In the genomic region with DNA sequence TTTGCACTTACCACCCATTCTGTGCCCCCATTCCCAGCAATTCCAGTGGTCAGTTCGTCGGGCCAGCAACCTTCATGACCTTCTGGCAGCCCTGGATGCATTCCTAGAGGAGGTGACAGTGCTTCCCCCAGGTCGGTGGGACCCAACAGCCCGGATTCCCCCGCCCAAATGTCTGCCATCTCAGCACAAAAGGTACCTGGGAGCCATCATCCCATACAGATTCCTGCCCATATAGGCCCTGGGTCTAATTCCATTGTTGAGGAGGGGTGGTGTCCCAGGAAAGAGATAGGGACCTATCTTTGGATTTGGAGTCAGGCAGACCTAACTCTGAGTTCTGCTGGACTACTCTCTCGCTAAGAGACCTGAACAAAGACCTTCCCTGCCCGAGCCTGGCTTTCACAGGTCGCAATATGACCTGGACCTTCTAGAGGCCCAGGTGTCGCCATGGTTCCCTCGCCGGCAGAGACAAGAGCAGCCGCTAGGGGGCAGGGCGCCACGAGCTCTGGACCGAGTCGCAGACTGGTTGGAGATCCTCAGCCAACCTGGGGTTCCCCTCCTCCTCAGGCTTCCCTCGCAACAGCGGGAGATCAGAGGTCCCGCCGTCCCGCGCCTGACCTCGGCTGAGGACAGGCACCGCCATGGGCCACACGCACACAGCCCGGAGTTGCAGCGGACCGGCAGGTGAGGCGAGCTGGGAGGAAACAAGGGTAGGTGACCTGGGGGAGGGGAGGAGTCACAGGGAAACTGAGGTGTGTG, we compare ENCODE assay signal across 8 cellular contexts. TPM values are rescaled to one million over a fixed set of nuclear protein-coding genes. Genes with fewer than 3 reads are reported as not detected.
DNase-seq lines count a peak whose midpoint lies in the region; ATAC-seq, FAIRE-seq and TF ChIP-seq lines count a peak whose summit lies in the region.

No MANE protein-coding gene starts in this region.

- peak overlapping the region; percentile 41 to 70 (median 62) for H3K4me3 ChIP-seq in H1 (ENCODE audit: extremely low read depth in 1 of 4, insufficient read depth in 2 of 4, low read depth in 3 of 4, low read length in 4 of 4)

- H2BK15ac ChIP-seq in H1 (ENCODE audit: low read length): no peak overlapping the region

- peak overlapping the region; percentile 32 to 98 for H3K4me2 ChIP-seq in H1 (ENCODE audit: insufficient read depth in 1 of 2, low read depth in 2 of 2, low read length in 2 of 2)

- H3K9ac ChIP-seq in H1 (replicated peaks in 1 of 4; ENCODE audit: extremely low read depth in 1 of 4, low read depth in 3 of 4, low read length in 3 of 4): peak overlapping the region in 2 of 4 experiments; percentile 20 to 31; a peak in 3 of 7 replicates

- no peaks in the 10 kb centered on the region for H3K36me3 Mint-ChIP-seq in mesothelial cell of epicardium

- peak overlapping the region; percentile 56; the same call in 1 of the 2 replicates for H2BK5ac ChIP-seq in H1 (ENCODE audit: low read depth, low read length)

- H3K56ac ChIP-seq in H1 (replicated peaks; ENCODE audit: insufficient read length, low read depth, low read length): no peak overlapping the region

- H3K4me1 ChIP-seq in H1 (replicated peaks in 1 of 4; ENCODE audit: control insufficient read depth in 3 of 4, insufficient read depth in 4 of 4, low read length in 3 of 4): peaks cover 0 to 8% (median 2%) of the 10 kb centered on the region in 4 experiments; a peak in 3 of 7 replicates

- no peak overlapping the region for H3K27ac Mint-ChIP-seq in mesothelial cell of epicardium

- 21% methylated on average over 27 of the region's 29 CpGs; no CpG with 5 or more reads in 1 of the 2 experiments for WGBS in H1 (ENCODE audit: extremely low coverage in 1 of 2, insufficient coverage in 1 of 2, insufficient read length in 1 of 2, insufficient replicate concordance in 2 of 2, low coverage in 1 of 2, low lambda C conversion rate in 2 of 2, missing lambda C conversion rate in 1 of 2), 2 experiments

- H3K9me3 ChIP-seq in H1 (ENCODE audit: insufficient read depth in 2 of 2, low read depth in 1 of 2, low read length in 1 of 2): no peaks in the 10 kb centered on the region

- peaks cover 10% of the 10 kb centered on the region for H3K4me1 Mint-ChIP-seq in mesothelial cell of epicardium

- peak overlapping the region; percentile 89 for H4K8ac ChIP-seq in H1 (ENCODE audit: extremely low read depth, insufficient read depth, low read length)

- H3K36me3 ChIP-seq in H1 (ENCODE audit: control insufficient read depth in 2 of 4, insufficient read depth in 4 of 4, low read length in 3 of 4): no peaks in the 10 kb centered on the region

- in situ Hi-C loops in GM13977 (cut with MboI; ENCODE audit: low pct_unique_long_range_greater_than_20kb, low sequenced_read_pairs, unreplicated experiment): loop anchor here (10.0 kb wide), 1 partner anchor 362 kb away; no protein-coding TSS in a partner anchor

- H3K27me3 ChIP-seq in H1 (replicated peaks in 1 of 4; ENCODE audit: control insufficient read depth in 3 of 4, extremely low read depth in 1 of 4, insufficient read depth in 3 of 4, low read length in 3 of 4): peaks cover 0 to 7% (median 2%) of the 10 kb centered on the region in 4 experiments; a peak in 2 of 7 replicates

- H3K27ac ChIP-seq in H1 (ENCODE audit: low read depth, low read length): no peak overlapping the region; the same call in 1 of the 2 replicates

- peak; percentile 52 for FAIRE-seq in H1 (lab: Jason Lieb, UNC)

- peak overlapping the region; percentile 84 for H4K5ac ChIP-seq in H1 (ENCODE audit: insufficient read length, low read depth, low read length)

- no peaks in the 10 kb centered on the region; the same call in 1 of the 2 replicates for H3K23me2 ChIP-seq in H1 (ENCODE audit: low read depth, low read length)

- no peaks in the 10 kb centered on the region for H3K79me1 ChIP-seq in H1 (ENCODE audit: low read depth, low read length)

- H3K4me3 Mint-ChIP-seq in mesothelial cell of epicardium: peak overlapping the region; percentile 71

- H4K91ac ChIP-seq in H1 (replicated peaks; ENCODE audit: insufficient read length, low read length): peak overlapping the region; percentile 92

- H3K23ac ChIP-seq in H1 (ENCODE audit: insufficient read length): no peak overlapping the region

- H3K14ac ChIP-seq in H1 (ENCODE audit: insufficient read length): no peak overlapping the region

- H3K4ac ChIP-seq in H1 (replicated peaks; ENCODE audit: insufficient read length, low read depth, low read length): no peak overlapping the region

- ATAC-seq in HG02970 (IDR thresholded peaks at IDR 0.05; ENCODE audit: low FRiP score, unreplicated experiment): peak; percentile 72

- H2AK5ac ChIP-seq in H1 (ENCODE audit: low read depth, low read length): no peak overlapping the region

- TF ChIP-seq POLR2A in H1 (IDR thresholded peaks at IDR 0.05; ENCODE audit: control extremely low read depth in 1 of 2, low read depth in 2 of 2, low read length in 2 of 2): peak in 1 of 2 experiments; percentile 62; a peak in 2 of 3 replicates

- peak overlapping the region; percentile 99 for H2AFZ ChIP-seq in H1 (ENCODE audit: low read length)

- TF ChIP-seq RAD21 in H1 (IDR thresholded peaks at IDR 0.05 in 1 of 2, conservative IDR thresholded peaks at IDR 0.05 in 1 of 2; ENCODE audit: low read depth in 2 of 2, low read length in 2 of 2): peak; percentile 64 to 77

- no peaks in the 10 kb centered on the region for H3K27me3 Mint-ChIP-seq in mesothelial cell of epicardium (ENCODE audit: low read depth)

- peak; percentile 77 for DNase-seq in 8988T
- DNase-seq in GM13977 (ENCODE audit: low spot score): peak; percentile 88
- peak; percentile 58 to 88 for DNase-seq in NCI-H526 (lab: John Stamatoyannopoulos, UW)
- peak; percentile 55 to 74 for DNase-seq in activated CD8-positive, alpha-beta memory T cell treated with anti-CD3 and anti-CD28 coated beads for 1 hour (ENCODE audit: extremely low read depth in 1 of 2, low read depth in 1 of 2)
- DNase-seq in H1 (ENCODE audit: low read depth in 1 of 2, low spot score in 2 of 2): peak in 1 of 2 experiments; percentile 99
- peak; percentile 60 to 89 for DNase-seq in mesothelial cell of epicardium (ENCODE audit: low spot score in 2 of 2, unreplicated experiment in 2 of 2)
- DNase-seq in stimulated activated CD8-positive, alpha-beta memory T cell treated with anti-CD3 and anti-CD28 coated beads, Interleukin-4, amount 100 ng/mL, for 1 hour (ENCODE audit: low read depth in 2 of 2, low spot score in 1 of 2): peak; percentile 65 to 72

- no peaks in the 10 kb centered on the region for H4K20me1 ChIP-seq in H1 (replicated peaks in 1 of 2; ENCODE audit: control insufficient read depth in 1 of 2, insufficient read depth in 2 of 2, low read length in 2 of 2)

- peak overlapping the region; percentile 91 for H3K18ac ChIP-seq in H1 (ENCODE audit: extremely low read depth, low read length)

- H2BK20ac ChIP-seq in H1 (ENCODE audit: low read length): no peak overlapping the region

- H3K79me2 ChIP-seq in H1 (ENCODE audit: control insufficient read depth in 1 of 2, insufficient read depth in 2 of 2, low read length in 2 of 2): no peaks in the 10 kb centered on the region

- H2BK120ac ChIP-seq in H1 (replicated peaks; ENCODE audit: low read depth, low read length): no peak overlapping the region

- peak overlapping the region; percentile 61; the same call in 1 of the 2 replicates for H2BK12ac ChIP-seq in H1 (ENCODE audit: low read depth, low read length)

- peak; percentile 99 for TF ChIP-seq CTCF in GM13977 (IDR thresholded peaks at IDR 0.05; ENCODE audit: extremely low read depth, insufficient read depth, missing control alignments)
- peak in 2 of 3 experiments; percentile 93 to 99; a peak in 3 of 4 replicates for TF ChIP-seq CTCF in H1 (IDR thresholded peaks at IDR 0.05; ENCODE audit: control extremely low read depth in 1 of 3, insufficient read depth in 1 of 3, low read depth in 1 of 3, low read length in 3 of 3)
- TF ChIP-seq CTCF in mesothelial cell of epicardium (IDR thresholded peaks at IDR 0.05; ENCODE audit: unreplicated experiment): peak; percentile 95

- H3K9me3 Mint-ChIP-seq in mesothelial cell of epicardium: no peaks in the 10 kb centered on the region

- CTCF ChIA-PET in H1 (lab: Charles Lee; ENCODE audit: partially characterized antibody): interaction anchor here (0.6 to 5.8 kb wide), 30 partner anchors 8 to 284 kb away, joined by 3 to 45 read pairs (median 4); partner anchors contain the start of genes EIF4EBP3, HBEGF, IK and NDUFA2

- POLR2A ChIA-PET in H1 (lab: Charles Lee; ENCODE audit: partially characterized antibody): interaction anchor here (0.6 to 1.6 kb wide), 8 partner anchors 9 to 191 kb away, joined by 3 to 8 read pairs (median 4); partner anchors contain the start of genes EIF4EBP3 and HBEGF

- TF ChIP-seq EP300 in H1 (IDR thresholded peaks at IDR 0.05; ENCODE audit: borderline replicate concordance in 1 of 2, low read depth in 2 of 2, low read length in 2 of 2): 0 out of 3 replicates have a peak, but pooled peaks of 1 of the 2 experiments have one; percentile 60

RNA-seq across cellular contexts. Expression of gene SLC4A9, which starts 3.1 kb away (rescaled TPM):
- 0.15 and 0.28 TPM in 2 replicates for total RNA-seq in H1 (2021; fragmentation: NEBNext Ultra II Directional; extraction: Animal tissue kit (Norgen Biotek cat#: 25700))
- 0.15 and 0.24 TPM in 2 replicates for polyA plus RNA-seq in H1 (2011; rRNA removed)
- 0.13 TPM for polyA plus RNA-seq in H1 (2011; cell fraction: cytosol; rRNA removed)
- 0.91 TPM for polyA plus RNA-seq in H1 (2011; cell fraction: nucleus; rRNA removed)
- polyA plus RNA-seq in H1 (2012, experiment 1 of 2): 0.17 to 0.76 TPM (median 0.37 TPM) in 3 of 4 replicates, not detected in the other
- polyA plus RNA-seq in H1 (2012, experiment 2 of 2): not detected
- polyA plus RNA-seq in H1 (2013, experiment 1 of 2): 0.12 TPM
- polyA plus RNA-seq in H1 (2013, experiment 2 of 2): 0.15 TPM
- 0.69 and 1.6 TPM in 2 replicates for polyA minus RNA-seq in H1 (2011; rRNA and poly(A)+ RNA removed)
- not detected for polyA minus RNA-seq in H1 (2011; cell fraction: cytosol; rRNA and poly(A)+ RNA removed)
- polyA minus RNA-seq in H1 (2011; cell fraction: nucleus; rRNA and poly(A)+ RNA removed): 1.9 TPM
- total RNA-seq in mesothelial cell of epicardium: 1.8 to 2.5 TPM (median 2.2 TPM) in 3 replicates

RNA-seq across cellular contexts. Expression of gene HBEGF, which starts 16.6 kb away (rescaled TPM):
- total RNA-seq in H1 (2021; fragmentation: NEBNext Ultra II Directional; extraction: Animal tissue kit (Norgen Biotek cat#: 25700)): 2.5 and 2.8 TPM in 2 replicates
- polyA plus RNA-seq in H1 (2011; rRNA removed): 2.1 and 2.4 TPM in 2 replicates
- polyA plus RNA-seq in H1 (2011; cell fraction: cytosol; rRNA removed): 1.9 TPM
- polyA plus RNA-seq in H1 (2011; cell fraction: nucleus; rRNA removed): 1.9 TPM
- polyA plus RNA-seq in H1 (2012, experiment 1 of 2): 1.9 to 2.8 TPM (median 2.4 TPM) in 4 replicates
- 1.8 TPM for polyA plus RNA-seq in H1 (2012, experiment 2 of 2)
- polyA plus RNA-seq in H1 (2013, experiment 1 of 2): 4.1 TPM
- polyA plus RNA-seq in H1 (2013, experiment 2 of 2): 4.8 TPM
- polyA minus RNA-seq in H1 (2011; rRNA and poly(A)+ RNA removed): 1.2 and 2.7 TPM in 2 replicates
- 0.73 TPM for polyA minus RNA-seq in H1 (2011; cell fraction: cytosol; rRNA and poly(A)+ RNA removed)
- 3.3 TPM for polyA minus RNA-seq in H1 (2011; cell fraction: nucleus; rRNA and poly(A)+ RNA removed)
- 7.2 to 8.0 TPM (median 8.0 TPM) in 3 replicates for total RNA-seq in mesothelial cell of epicardium

RNA-seq across cellular contexts. Expression of gene ANKHD1, which starts 38.6 kb away (rescaled TPM):
- total RNA-seq in H1 (2021; fragmentation: NEBNext Ultra II Directional; extraction: Animal tissue kit (Norgen Biotek cat#: 25700)): 101 and 108 TPM in 2 replicates
- 52.0 and 69.9 TPM in 2 replicates for polyA plus RNA-seq in H1 (2011; rRNA removed)
- polyA plus RNA-seq in H1 (2011; cell fraction: cytosol; rRNA removed): 70.4 TPM
- 106 TPM for polyA plus RNA-seq in H1 (2011; cell fraction: nucleus; rRNA removed)
- polyA plus RNA-seq in H1 (2012, experiment 1 of 2): 71.4 to 120 TPM (median 86.5 TPM) in 4 replicates
- 11.2 TPM for polyA plus RNA-seq in H1 (2012, experiment 2 of 2)
- polyA plus RNA-seq in H1 (2013, experiment 1 of 2): 61.7 TPM
- polyA plus RNA-seq in H1 (2013, experiment 2 of 2): 52.9 TPM
- polyA minus RNA-seq in H1 (2011; rRNA and poly(A)+ RNA removed): 138 and 195 TPM in 2 replicates
- 61.8 TPM for polyA minus RNA-seq in H1 (2011; cell fraction: cytosol; rRNA and poly(A)+ RNA removed)
- 132 TPM for polyA minus RNA-seq in H1 (2011; cell fraction: nucleus; rRNA and poly(A)+ RNA removed)
- total RNA-seq in mesothelial cell of epicardium: 121 to 129 TPM (median 128 TPM) in 3 replicates
